Comparison of ENCODE assay signal across 8 cellular contexts in genomic region chr13:114109646-114110045, GRCh38. TPM values are rescaled to one million over a fixed set of nuclear protein-coding genes. Genes with fewer than 3 reads are reported as not detected.
DNase-seq lines count a peak whose midpoint lies in the region; TF ChIP-seq lines count a peak whose summit lies in the region.

No MANE protein-coding gene starts in this region.

- H3K4me3 ChIP-seq in lower leg skin (ENCODE audit: low read depth, poor library complexity, severe bottlenecking) (no peak overlapping the region), tibial artery (no peak overlapping the region)

- no peaks in the 10 kb centered on the region for H3K27me3 Mint-ChIP-seq in activated T-helper 1 cell treated with anti-CD3 and anti-CD28 coated beads, Interleukin-12 subunit alpha, Interleukin-12 subunit beta, Interleukin-2, Interleukin-4 antibody, amounts not matched to agents 30 ng/mL and 10 ng/mL and 1 ng/mL, durations not matched to agents 14 hours and 24 hours and 36 hours (ENCODE audit: insufficient read depth)

- intact Hi-C loops in activated T-helper 1 cell treated with anti-CD3 and anti-CD28 coated beads, Interleukin-12 subunit alpha, Interleukin-12 subunit beta, Interleukin-2, Interleukin-4 antibody, amounts not matched to agents 30 ng/mL and 10 ng/mL and 1 ng/mL, durations not matched to agents 14 hours and 24 hours and 36 hours (cut with micrococcal nuclease) = loop anchor here (1.0 to 5.0 kb wide), 6 partner anchors 19 to 292 kb away; no protein-coding TSS in a partner anchor
- intact Hi-C loops in lower leg skin (cut with DNase I; ENCODE audit: low total_unique reads) = no loop called here
- intact Hi-C loops in tibial artery (cut with DNase I; ENCODE audit: low total_unique reads) = no loop called here

- no peak for TF ChIP-seq CTCF in lower leg skin (IDR thresholded peaks at IDR 0.05)
- TF ChIP-seq CTCF in tibial artery (IDR thresholded peaks at IDR 0.05) = no peak

- H3K4me1 ChIP-seq in tibial artery = peaks cover 0 to 37% (median 6%) of the 10 kb centered on the region in 4 donors

- peaks cover 0 to 5% (median 4%) of the 10 kb centered on the region in 3 donors for H3K36me3 ChIP-seq in tibial artery

- H3K36me3 Mint-ChIP-seq in activated T-helper 1 cell treated with anti-CD3 and anti-CD28 coated beads, Interleukin-12 subunit alpha, Interleukin-12 subunit beta, Interleukin-2, Interleukin-4 antibody, amounts not matched to agents 30 ng/mL and 10 ng/mL and 1 ng/mL, durations not matched to agents 14 hours and 24 hours and 36 hours (ENCODE audit: low read depth) = peaks cover 20% of the 10 kb centered on the region

- 50 to 70% methylated on average over 23 to 24 of the region's 24 CpGs for WGBS in lower leg skin, 2 donors

- H3K4me3 Mint-ChIP-seq in activated T-helper 1 cell treated with anti-CD3 and anti-CD28 coated beads, Interleukin-12 subunit alpha, Interleukin-12 subunit beta, Interleukin-2, Interleukin-4 antibody, amounts not matched to agents 30 ng/mL and 10 ng/mL and 1 ng/mL, durations not matched to agents 14 hours and 24 hours and 36 hours = peak overlapping the region; percentile 83

- peak; percentile 29 for DNase-seq in activated CD4-positive, CD25-positive, alpha-beta regulatory T cell treated with anti-CD3 and anti-CD28 coated beads, Interleukin-2, amount 50 U/mL, for 72 hours
- DNase-seq in activated CD4-positive, CD25-positive, alpha-beta regulatory T cell (lab: John Stamatoyannopoulos, UW) = no peak
- no peak for DNase-seq in activated T-helper 1 cell treated with anti-CD3 and anti-CD28 coated beads, Interleukin-12 subunit alpha, Interleukin-12 subunit beta, Interleukin-2, Interleukin-4 antibody, amounts not matched to agents 30 ng/mL and 10 ng/mL and 1 ng/mL, durations not matched to agents 14 hours and 24 hours and 36 hours (ENCODE audit: low spot score)
- DNase-seq in lower leg skin (ENCODE audit: low spot score in 2 of 2) = peak; percentile 19 to 88
- peak; percentile 21 to 69 for DNase-seq in tibial artery
- DNase-seq in KG1 (lab: John Stamatoyannopoulos, UW) = no peak
- DNase-seq in T-helper 9 cell = no peak
- no peak for DNase-seq in HCEC 1CT

- no peaks in the 10 kb centered on the region for H3K27me3 ChIP-seq in tibial artery

- H3K27ac Mint-ChIP-seq in activated T-helper 1 cell treated with anti-CD3 and anti-CD28 coated beads, Interleukin-12 subunit alpha, Interleukin-12 subunit beta, Interleukin-2, Interleukin-4 antibody, amounts not matched to agents 30 ng/mL and 10 ng/mL and 1 ng/mL, durations not matched to agents 14 hours and 24 hours and 36 hours = peak overlapping the region; percentile 95

- H3K4me1 Mint-ChIP-seq in activated T-helper 1 cell treated with anti-CD3 and anti-CD28 coated beads, Interleukin-12 subunit alpha, Interleukin-12 subunit beta, Interleukin-2, Interleukin-4 antibody, amounts not matched to agents 30 ng/mL and 10 ng/mL and 1 ng/mL, durations not matched to agents 14 hours and 24 hours and 36 hours (ENCODE audit: low read depth) = peaks cover 58% of the 10 kb centered on the region

- no peak overlapping the region for H3K27ac ChIP-seq in tibial artery

- H3K9me3 Mint-ChIP-seq in activated T-helper 1 cell treated with anti-CD3 and anti-CD28 coated beads, Interleukin-12 subunit alpha, Interleukin-12 subunit beta, Interleukin-2, Interleukin-4 antibody, amounts not matched to agents 30 ng/mL and 10 ng/mL and 1 ng/mL, durations not matched to agents 14 hours and 24 hours and 36 hours = no peaks in the 10 kb centered on the region

- H3K9me3 ChIP-seq in tibial artery = no peaks in the 10 kb centered on the region

- no peak for TF ChIP-seq POLR2A in lower leg skin (IDR thresholded peaks at IDR 0.05)

RNA-seq across cellular contexts. Expression of gene RASA3, which starts 22.8 kb away (rescaled TPM):
- 22.9 and 23.5 TPM in 2 replicates for total RNA-seq in activated T-helper 1 cell treated with anti-CD3 and anti-CD28 coated beads, Interleukin-12 subunit alpha, Interleukin-12 subunit beta, Interleukin-2, Interleukin-4 antibody, amounts not matched to agents 30 ng/mL and 10 ng/mL and 1 ng/mL, durations not matched to agents 14 hours and 24 hours and 36 hours
- 10 to 100 TPM; 12.9 to 30.5 (median 24.2) TPM for total RNA-seq in lower leg skin

Comparison
In these comparisons a context has a peak if more than half of its experiments do, and no peak if none do; other contexts are left out.
1. DNase-seq: peak in activated CD4-positive, CD25-positive, alpha-beta regulatory T cell treated with anti-CD3 and anti-CD28 coated beads, Interleukin-2, amount 50 U/mL, for 72 hours (single experiment), lower leg skin (2 of 2) and tibial artery (2 of 2); none in activated CD4-positive, CD25-positive, alpha-beta regulatory T cell (0 of 4), activated T-helper 1 cell treated with anti-CD3 and anti-CD28 coated beads, Interleukin-12 subunit alpha, Interleukin-12 subunit beta, Interleukin-2, Interleukin-4 antibody, amounts not matched to agents 30 ng/mL and 10 ng/mL and 1 ng/mL, durations not matched to agents 14 hours and 24 hours and 36 hours (single experiment), KG1 (single experiment), T-helper 9 cell (single experiment) and HCEC 1CT (single experiment).